26 cellular contexts compared by ENCODE assay signal in genomic region chr2:142935563-142936089, GRCh38. TPM values are rescaled to one million over a fixed set of nuclear protein-coding genes. Genes with fewer than 3 reads are reported as not detected.
"Had no signal": no experiment of that assay in that cellular context is flagged by ENCODE, and none has a peak within 500 bp of the region (broad histone marks: within the 10 kb centered on the region; RNA-seq: fewer than 3 reads in every experiment).

No MANE protein-coding gene starts in this region.

- FAIRE-seq: colon, endothelial cell of umbilical vein, islet of Langerhans, keratinocyte had no signal

- H3K27me3 ChIP-seq: dorsolateral prefrontal cortex, esophagus squamous epithelium, gastrocnemius medialis, heart right ventricle, left lung had no signal

- H3K36me3 ChIP-seq: esophagus squamous epithelium, gastrocnemius medialis, left lung, lower lobe of right lung had no signal

- H3K4me3 ChIP-seq: coronary artery, dorsolateral prefrontal cortex, esophagus squamous epithelium, gastrocnemius medialis, heart right ventricle, left lung, lower lobe of right lung, mucosa of descending colon had no signal

- H3K9me3 ChIP-seq: esophagus squamous epithelium, gastrocnemius medialis, heart right ventricle, left lung, lower lobe of right lung, mucosa of descending colon had no signal

- ATAC-seq: gastrocnemius medialis, heart right ventricle, left cardiac atrium, left lung, left ventricle myocardium superior, lower lobe of right lung, mucosa of descending colon had no signal

- H3K4me3 Mint-ChIP-seq: mesothelial cell of epicardium had no signal

- H3K27me3 Mint-ChIP-seq: naive B cell had no signal

- H3K36me3 Mint-ChIP-seq: mesothelial cell of epicardium had no signal

- H3K9me3 Mint-ChIP-seq: naive B cell had no signal

- H3K4me1 ChIP-seq: esophagus squamous epithelium, gastrocnemius medialis, heart right ventricle, left lung, lower lobe of right lung had no signal

- DNase-seq: dermis blood vessel endothelial cell; dorsolateral prefrontal cortex; effector CD4-positive, alpha-beta T cell; effector memory CD4-positive, alpha-beta T cell; esophagus squamous epithelium; foreskin fibroblast; foreskin melanocyte; gastrocnemius medialis; glutamatergic neuron; head of caudate nucleus; heart right ventricle; hippocampal formation; left cardiac atrium; left lung; left ventricle myocardium superior; lower lobe of right lung; mesenchymal stem cell; mucosa of descending colon; naive B cell had no signal

- H3K27ac Mint-ChIP-seq: mesothelial cell of epicardium had no signal

- H3K27ac ChIP-seq: coronary artery, dorsolateral prefrontal cortex, esophagus squamous epithelium, gastrocnemius medialis, heart right ventricle, left lung, lower lobe of right lung had no signal

RNA-seq across cellular contexts. Expression of gene KYNU, which starts 58.2 kb away (rescaled TPM):
- total RNA-seq: endothelial cell of umbilical vein, lung microvascular endothelial cell had no signal
